Comparison of ENCODE assay signal across 1 cellular context in the genomic region with DNA sequence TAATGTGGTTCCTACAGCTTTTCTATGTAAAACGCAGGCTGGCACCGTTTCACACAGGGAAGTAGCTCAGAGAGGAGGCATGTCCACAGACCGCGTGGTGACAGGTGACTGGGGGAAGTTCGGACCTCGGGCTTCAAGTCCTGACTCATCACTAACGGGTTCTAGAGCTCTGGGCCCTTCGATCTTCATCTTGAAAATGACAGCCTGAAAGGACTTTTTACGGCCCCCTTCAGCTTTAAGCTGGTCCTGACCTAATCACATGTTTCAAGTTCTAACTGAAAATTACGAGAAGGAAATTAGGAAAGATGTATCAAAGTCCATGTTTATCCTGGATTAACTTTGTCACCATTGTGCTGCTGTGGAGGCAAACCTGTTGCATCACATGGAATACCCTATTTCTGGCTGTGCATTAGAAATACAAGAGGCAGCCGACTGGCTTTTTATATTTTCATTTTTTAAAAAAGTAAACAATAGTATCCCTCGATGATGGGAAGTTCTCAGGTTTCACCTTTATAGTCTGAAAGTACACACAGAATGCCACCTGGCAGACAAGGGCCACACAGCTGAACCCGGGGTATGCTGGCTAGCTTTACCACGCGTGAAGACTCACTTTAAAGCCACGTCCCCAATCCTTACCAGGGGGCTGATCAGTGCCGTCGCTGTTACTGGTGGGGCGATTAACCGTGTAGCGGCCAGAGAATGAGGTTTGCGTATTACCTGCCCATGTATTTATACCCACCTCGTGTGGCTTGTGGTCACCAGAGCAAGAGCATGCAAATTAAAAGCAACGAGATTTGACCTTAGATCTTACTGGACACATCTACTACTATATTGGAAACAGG.
TF ChIP-seq lines count a peak whose summit lies in the region.

No MANE protein-coding gene starts in this region.

TF ChIP-seq in GM12878, 131 proteins besides CTCF, POLR2A, EP300 and RAD21:
- TF ChIP-seq NFXL1 (IDR thresholded peaks at IDR 0.05; ENCODE audit: borderline replicate concordance) (no peak), CBFB (IDR thresholded peaks at IDR 0.05; ENCODE audit: low read depth) (0 out of 2 replicates have a peak, but pooled peaks have one; percentile 15), CBX5 (IDR thresholded peaks at IDR 0.05; ENCODE audit: low read depth) (0 out of 2 replicates have a peak, but pooled peaks have one; percentile 12), CREM (IDR thresholded peaks at IDR 0.05; ENCODE audit: low read depth) (peak; percentile 11; the same call in 1 of the 2 replicates), ZBED1 (IDR thresholded peaks at IDR 0.05; ENCODE audit: borderline replicate concordance) (peak; percentile 48; the same call in 1 of the 2 replicates), YY1 (IDR thresholded peaks at IDR 0.05; ENCODE audit: low read depth, low read length) (0 out of 2 replicates have a peak, but pooled peaks have one; percentile 34), RAD51 (IDR thresholded peaks at IDR 0.05) (peak; percentile 60), NR2C2 (IDR thresholded peaks at IDR 0.05; ENCODE audit: borderline replicate concordance, control insufficient read depth, insufficient read length, low read depth) (no peak), BACH1 (IDR thresholded peaks at IDR 0.05; ENCODE audit: borderline replicate concordance) (peak; percentile 20; the same call in 1 of the 2 replicates), MEF2A (IDR thresholded peaks at IDR 0.05; ENCODE audit: insufficient read depth, low read depth, low read length) (no peak), KDM1A (IDR thresholded peaks at IDR 0.05; ENCODE audit: borderline replicate concordance) (no peak), CREB1 (IDR thresholded peaks at IDR 0.05; ENCODE audit: low read depth) (no peak), POLR2AphosphoS5 (IDR thresholded peaks at IDR 0.05; ENCODE audit: low read length) (peak; percentile 67), FOXM1 (IDR thresholded peaks at IDR 0.05; ENCODE audit: low read depth, low read length) (0 out of 2 replicates have a peak, but pooled peaks have one; percentile 31), SPI1 (IDR thresholded peaks at IDR 0.05; ENCODE audit: borderline replicate concordance, insufficient read depth, low read depth, low read length) (no peak), RFX5 (IDR thresholded peaks at IDR 0.05; ENCODE audit: low read depth, low read length) (peak; percentile 73), NFIC (IDR thresholded peaks at IDR 0.05; ENCODE audit: low read depth, low read length) (peak; percentile 26; the same call in 1 of the 2 replicates), RUNX3 (IDR thresholded peaks at IDR 0.05; ENCODE audit: low read length) (peak; percentile 87), POU2F2 (IDR thresholded peaks at IDR 0.05; ENCODE audit: borderline replicate concordance, low read depth, low read length) (peak; percentile 89), MXI1 (IDR thresholded peaks at IDR 0.05; ENCODE audit: low read depth, low read length) (peak; percentile 90), NR2C1 (IDR thresholded peaks at IDR 0.05) (0 out of 2 replicates have a peak, but pooled peaks have one; percentile 26)
- TF ChIP-seq, protein P1, sequence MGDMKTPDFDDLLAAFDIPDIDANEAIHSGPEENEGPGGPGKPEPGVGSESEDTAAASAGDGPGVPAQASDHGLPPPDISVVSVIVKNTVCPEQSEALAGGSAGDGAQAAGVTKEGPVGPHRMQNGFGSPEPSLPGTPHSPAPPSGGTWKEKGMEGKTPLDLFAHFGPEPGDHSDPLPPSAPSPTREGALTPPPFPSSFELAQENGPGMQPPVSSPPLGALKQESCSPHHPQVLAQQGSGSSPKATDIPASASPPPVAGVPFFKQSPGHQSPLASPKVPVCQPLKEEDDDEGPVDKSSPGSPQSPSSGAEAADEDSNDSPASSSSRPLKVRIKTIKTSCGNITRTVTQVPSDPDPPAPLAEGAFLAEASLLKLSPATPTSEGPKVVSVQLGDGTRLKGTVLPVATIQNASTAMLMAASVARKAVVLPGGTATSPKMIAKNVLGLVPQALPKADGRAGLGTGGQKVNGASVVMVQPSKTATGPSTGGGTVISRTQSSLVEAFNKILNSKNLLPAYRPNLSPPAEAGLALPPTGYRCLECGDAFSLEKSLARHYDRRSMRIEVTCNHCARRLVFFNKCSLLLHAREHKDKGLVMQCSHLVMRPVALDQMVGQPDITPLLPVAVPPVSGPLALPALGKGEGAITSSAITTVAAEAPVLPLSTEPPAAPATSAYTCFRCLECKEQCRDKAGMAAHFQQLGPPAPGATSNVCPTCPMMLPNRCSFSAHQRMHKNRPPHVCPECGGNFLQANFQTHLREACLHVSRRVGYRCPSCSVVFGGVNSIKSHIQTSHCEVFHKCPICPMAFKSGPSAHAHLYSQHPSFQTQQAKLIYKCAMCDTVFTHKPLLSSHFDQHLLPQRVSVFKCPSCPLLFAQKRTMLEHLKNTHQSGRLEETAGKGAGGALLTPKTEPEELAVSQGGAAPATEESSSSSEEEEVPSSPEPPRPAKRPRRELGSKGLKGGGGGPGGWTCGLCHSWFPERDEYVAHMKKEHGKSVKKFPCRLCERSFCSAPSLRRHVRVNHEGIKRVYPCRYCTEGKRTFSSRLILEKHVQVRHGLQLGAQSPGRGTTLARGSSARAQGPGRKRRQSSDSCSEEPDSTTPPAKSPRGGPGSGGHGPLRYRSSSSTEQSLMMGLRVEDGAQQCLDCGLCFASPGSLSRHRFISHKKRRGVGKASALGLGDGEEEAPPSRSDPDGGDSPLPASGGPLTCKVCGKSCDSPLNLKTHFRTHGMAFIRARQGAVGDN (IDR thresholded peaks at IDR 0.05), result peak; percentile 16; the same call in 1 of the 2 replicates
- TF ChIP-seq, protein P2, sequence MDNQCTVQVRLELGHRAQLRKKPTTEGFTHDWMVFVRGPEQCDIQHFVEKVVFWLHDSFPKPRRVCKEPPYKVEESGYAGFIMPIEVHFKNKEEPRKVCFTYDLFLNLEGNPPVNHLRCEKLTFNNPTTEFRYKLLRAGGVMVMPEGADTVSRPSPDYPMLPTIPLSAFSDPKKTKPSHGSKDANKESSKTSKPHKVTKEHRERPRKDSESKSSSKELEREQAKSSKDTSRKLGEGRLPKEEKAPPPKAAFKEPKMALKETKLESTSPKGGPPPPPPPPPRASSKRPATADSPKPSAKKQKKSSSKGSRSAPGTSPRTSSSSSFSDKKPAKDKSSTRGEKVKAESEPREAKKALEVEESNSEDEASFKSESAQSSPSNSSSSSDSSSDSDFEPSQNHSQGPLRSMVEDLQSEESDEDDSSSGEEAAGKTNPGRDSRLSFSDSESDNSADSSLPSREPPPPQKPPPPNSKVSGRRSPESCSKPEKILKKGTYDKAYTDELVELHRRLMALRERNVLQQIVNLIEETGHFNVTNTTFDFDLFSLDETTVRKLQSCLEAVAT (IDR thresholded peaks at IDR 0.05), result 0 out of 2 replicates have a peak, but pooled peaks have one; percentile 58
- TF ChIP-seq, protein P3, sequence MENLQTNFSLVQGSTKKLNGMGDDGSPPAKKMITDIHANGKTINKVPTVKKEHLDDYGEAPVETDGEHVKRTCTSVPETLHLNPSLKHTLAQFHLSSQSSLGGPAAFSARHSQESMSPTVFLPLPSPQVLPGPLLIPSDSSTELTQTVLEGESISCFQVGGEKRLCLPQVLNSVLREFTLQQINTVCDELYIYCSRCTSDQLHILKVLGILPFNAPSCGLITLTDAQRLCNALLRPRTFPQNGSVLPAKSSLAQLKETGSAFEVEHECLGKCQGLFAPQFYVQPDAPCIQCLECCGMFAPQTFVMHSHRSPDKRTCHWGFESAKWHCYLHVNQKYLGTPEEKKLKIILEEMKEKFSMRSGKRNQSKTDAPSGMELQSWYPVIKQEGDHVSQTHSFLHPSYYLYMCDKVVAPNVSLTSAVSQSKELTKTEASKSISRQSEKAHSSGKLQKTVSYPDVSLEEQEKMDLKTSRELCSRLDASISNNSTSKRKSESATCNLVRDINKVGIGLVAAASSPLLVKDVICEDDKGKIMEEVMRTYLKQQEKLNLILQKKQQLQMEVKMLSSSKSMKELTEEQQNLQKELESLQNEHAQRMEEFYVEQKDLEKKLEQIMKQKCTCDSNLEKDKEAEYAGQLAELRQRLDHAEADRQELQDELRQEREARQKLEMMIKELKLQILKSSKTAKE (IDR thresholded peaks at IDR 0.05; ENCODE audit: low read depth, poor library complexity, severe bottlenecking), result peak; percentile 11
- TF ChIP-seq, protein P4, sequence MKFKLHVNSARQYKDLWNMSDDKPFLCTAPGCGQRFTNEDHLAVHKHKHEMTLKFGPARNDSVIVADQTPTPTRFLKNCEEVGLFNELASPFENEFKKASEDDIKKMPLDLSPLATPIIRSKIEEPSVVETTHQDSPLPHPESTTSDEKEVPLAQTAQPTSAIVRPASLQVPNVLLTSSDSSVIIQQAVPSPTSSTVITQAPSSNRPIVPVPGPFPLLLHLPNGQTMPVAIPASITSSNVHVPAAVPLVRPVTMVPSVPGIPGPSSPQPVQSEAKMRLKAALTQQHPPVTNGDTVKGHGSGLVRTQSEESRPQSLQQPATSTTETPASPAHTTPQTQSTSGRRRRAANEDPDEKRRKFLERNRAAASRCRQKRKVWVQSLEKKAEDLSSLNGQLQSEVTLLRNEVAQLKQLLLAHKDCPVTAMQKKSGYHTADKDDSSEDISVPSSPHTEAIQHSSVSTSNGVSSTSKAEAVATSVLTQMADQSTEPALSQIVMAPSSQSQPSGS (IDR thresholded peaks at IDR 0.05; ENCODE audit: low read length), result peak; percentile 26; the same call in 1 of the 2 replicates
- TF ChIP-seq, protein P5, sequence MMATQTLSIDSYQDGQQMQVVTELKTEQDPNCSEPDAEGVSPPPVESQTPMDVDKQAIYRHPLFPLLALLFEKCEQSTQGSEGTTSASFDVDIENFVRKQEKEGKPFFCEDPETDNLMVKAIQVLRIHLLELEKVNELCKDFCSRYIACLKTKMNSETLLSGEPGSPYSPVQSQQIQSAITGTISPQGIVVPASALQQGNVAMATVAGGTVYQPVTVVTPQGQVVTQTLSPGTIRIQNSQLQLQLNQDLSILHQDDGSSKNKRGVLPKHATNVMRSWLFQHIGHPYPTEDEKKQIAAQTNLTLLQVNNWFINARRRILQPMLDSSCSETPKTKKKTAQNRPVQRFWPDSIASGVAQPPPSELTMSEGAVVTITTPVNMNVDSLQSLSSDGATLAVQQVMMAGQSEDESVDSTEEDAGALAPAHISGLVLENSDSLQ (IDR thresholded peaks at IDR 0.05), result peak; percentile 42; the same call in 1 of the 2 replicates
